In the genomic region with DNA sequence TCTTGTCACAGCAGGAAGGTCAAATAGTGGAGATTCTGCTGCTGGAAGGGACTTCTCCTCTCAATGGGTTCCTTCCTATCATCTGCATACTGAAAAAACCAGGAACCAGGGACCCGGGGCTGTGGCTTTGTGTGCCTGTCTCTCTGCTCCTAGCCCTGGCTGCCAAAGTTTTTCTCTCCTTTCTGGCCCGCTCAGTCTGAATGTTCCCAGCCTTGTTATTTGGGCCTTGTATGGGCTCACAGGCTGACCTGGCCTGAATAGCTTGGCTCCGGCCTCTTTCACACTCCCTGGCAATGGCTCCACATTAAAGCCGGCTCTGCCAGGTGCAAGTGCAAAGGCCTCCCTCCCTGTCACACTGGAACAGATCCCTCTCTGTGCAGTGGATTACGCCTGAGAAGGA, we compare ENCODE assay signal across 13 cellular contexts.
DNase-seq lines count a peak whose midpoint lies in the region; ATAC-seq and TF ChIP-seq lines count a peak whose summit lies in the region.
"Had no signal": no experiment of that assay in that cellular context is flagged by ENCODE, and none has a peak within 500 bp of the region (broad histone marks: within the 10 kb centered on the region; RNA-seq: fewer than 3 reads in every experiment).

No MANE protein-coding gene starts in this region.

- H3K9ac ChIP-seq in BLaER1, result peak overlapping the region; percentile 38; the same call in 1 of the 2 replicates

- H3K4me3 ChIP-seq in BLaER1, result no peak overlapping the region
- H3K4me3 ChIP-seq in sigmoid colon, result no peak overlapping the region
- H3K4me3 ChIP-seq: A549 had no signal

- WGBS in sigmoid colon, 2 donors, result 86 to 93% methylated on average over 5 of the region's 5 CpGs

- no peak for TF ChIP-seq POLR2A in sigmoid colon (IDR thresholded peaks at IDR 0.05)

- H3K4me1 ChIP-seq in BLaER1, result peaks cover 100% of the 10 kb centered on the region
- peaks cover 0 to 100% (median 99%) of the 10 kb centered on the region in 4 donors for H3K4me1 ChIP-seq in sigmoid colon
- H3K4me1 ChIP-seq: A549 had no signal

- H3K9me3 ChIP-seq in BLaER1, result no peaks in the 10 kb centered on the region
- no peaks in the 10 kb centered on the region for H3K9me3 ChIP-seq in sigmoid colon
- H3K9me3 ChIP-seq: A549 had no signal

- H3K27ac ChIP-seq in BLaER1, result peak overlapping the region; percentile 88
- H3K27ac ChIP-seq in sigmoid colon, result peak overlapping the region; percentile 73 to 95 (median 86)
- H3K27ac ChIP-seq: A549 had no signal

- intact Hi-C loops in sigmoid colon (cut with DNase I), result loop anchor here (2.0 to 10.0 kb wide), 4 partner anchors 95 to 411 kb away; partner anchors contain the start of gene LRIG1

- no peak for ATAC-seq in stimulated activated naive CD8-positive, alpha-beta T cell treated with anti-CD3 and anti-CD28 coated beads, Interleukin-15, Interleukin-2, amounts not matched to agents 100 U/mL and 50 U/mL, for 24 hours
- no peak for ATAC-seq in HG03097 (IDR thresholded peaks at IDR 0.05; ENCODE audit: low FRiP score, unreplicated experiment)
- ATAC-seq: A549, T-helper 17 cell had no signal

- H3K36me3 ChIP-seq in BLaER1 (peaks cover 93% of the 10 kb centered on the region), sigmoid colon (peaks cover 10 to 69% (median 28%) of the 10 kb centered on the region in 4 donors)

- H3K4me2 ChIP-seq in BLaER1, result peak overlapping the region; percentile 94
- H3K4me2 ChIP-seq: A549 had no signal

- no peak for TF ChIP-seq CTCF in sigmoid colon (IDR thresholded peaks at IDR 0.05)

- TF ChIP-seq EP300 in sigmoid colon (IDR thresholded peaks at IDR 0.05), result no peak

- DNase-seq in cerebellum (ENCODE audit: low spot score), result peak; percentile 75
- peak; percentile 42 to 58 for DNase-seq in hippocampal formation (lab: John Stamatoyannopoulos, UW)
- peak; percentile 86 for DNase-seq in sigmoid colon
- DNase-seq in ecto neural progenitor cell (ENCODE audit: low spot score), result no peak
- no peak for DNase-seq in CD1c-positive myeloid dendritic cell (ENCODE audit: extremely low spot score)
- DNase-seq in stimulated activated naive CD8-positive, alpha-beta T cell treated with anti-CD3 and anti-CD28 coated beads, Interleukin-15, Interleukin-2, amounts not matched to agents 100 U/mL and 50 U/mL, for 24 hours, result no peak
- DNase-seq: activated CD4-positive, alpha-beta T cell treated with anti-CD3 and anti-CD28 coated beads for 1 hour; NCI-H2029; NCI-H774; T-helper 17 cell had no signal

- H3K27me3 ChIP-seq in BLaER1 (no peaks in the 10 kb centered on the region), sigmoid colon (no peaks in the 10 kb centered on the region)

- H4K20me1 ChIP-seq in BLaER1, result peaks cover 62% of the 10 kb centered on the region

Comparison
In these comparisons a context has a peak if more than half of its experiments do, and no peak if none do; other contexts are left out.
1. DNase-seq: peak in cerebellum (single experiment), hippocampal formation (2 of 2) and sigmoid colon (single experiment); none in ecto neural progenitor cell (single experiment), CD1c-positive myeloid dendritic cell (single experiment) and stimulated activated naive CD8-positive, alpha-beta T cell treated with anti-CD3 and anti-CD28 coated beads, Interleukin-15, Interleukin-2, amounts not matched to agents 100 U/mL and 50 U/mL, for 24 hours (single experiment).